1 cellular context compared by ENCODE assay signal in the genomic region with DNA sequence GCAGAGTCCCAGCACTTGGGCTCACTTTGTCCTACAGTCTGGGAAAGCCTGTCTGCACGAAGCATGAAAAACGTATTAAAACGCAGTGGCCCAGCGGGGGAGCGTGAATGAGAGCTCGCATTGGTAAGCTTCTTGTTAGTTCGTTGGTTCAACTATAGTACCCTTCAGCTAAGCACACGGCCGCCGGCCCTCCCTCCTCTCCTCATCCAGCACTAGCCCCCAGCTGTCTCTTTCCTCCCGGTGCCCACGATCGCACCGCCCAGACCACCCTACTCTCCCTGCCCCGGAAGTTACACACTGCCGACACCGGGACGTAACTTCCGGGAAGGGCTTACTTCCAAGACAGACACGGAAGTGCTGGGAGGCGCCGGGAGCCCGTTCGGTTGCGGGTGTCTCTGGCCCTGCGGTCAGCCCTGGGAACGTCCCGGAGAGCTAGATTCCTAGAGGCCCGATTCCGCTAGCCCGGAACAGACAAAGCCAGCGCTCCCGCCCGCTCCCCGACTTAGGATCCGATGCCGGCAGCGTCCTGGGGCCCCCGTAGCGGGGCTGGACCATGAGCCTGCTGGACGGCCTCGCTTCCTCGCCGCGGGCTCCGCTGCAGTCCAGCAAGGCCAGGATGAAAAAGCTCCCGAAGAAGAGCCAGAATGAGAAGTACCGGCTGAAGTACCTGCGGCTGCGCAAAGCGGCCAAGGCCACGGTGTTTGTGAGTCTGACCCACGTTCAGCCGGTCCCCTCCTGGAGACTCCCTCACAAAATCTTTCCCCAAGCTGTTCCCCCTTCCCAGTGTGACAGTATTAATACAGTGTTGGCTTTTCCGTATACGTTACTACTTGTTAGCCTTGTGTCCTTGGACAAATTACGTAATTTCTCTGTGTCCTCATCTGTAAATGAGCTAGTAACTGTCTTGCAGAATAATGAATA.
A peak's percentile ranks its signal among the peaks of the same experiment; 100 is the strongest.
TF ChIP-seq lines count a peak whose summit lies in the region.

A gene with protein sequence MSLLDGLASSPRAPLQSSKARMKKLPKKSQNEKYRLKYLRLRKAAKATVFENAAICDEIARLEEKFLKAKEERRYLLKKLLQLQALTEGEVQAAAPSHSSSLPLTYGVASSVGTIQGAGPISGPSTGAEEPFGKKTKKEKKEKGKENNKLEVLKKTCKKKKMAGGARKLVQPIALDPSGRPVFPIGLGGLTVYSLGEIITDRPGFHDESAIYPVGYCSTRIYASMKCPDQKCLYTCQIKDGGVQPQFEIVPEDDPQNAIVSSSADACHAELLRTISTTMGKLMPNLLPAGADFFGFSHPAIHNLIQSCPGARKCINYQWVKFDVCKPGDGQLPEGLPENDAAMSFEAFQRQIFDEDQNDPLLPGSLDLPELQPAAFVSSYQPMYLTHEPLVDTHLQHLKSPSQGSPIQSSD (plus strand): TSS at position 334 of the 921 bp plus-strand sequence. CDS start 220 bp downstream, at position 554.

TF ChIP-seq in HepG2, 621 proteins besides CTCF, POLR2A, EP300 and RAD21 (continued from another document and continues in another):
- TF ChIP-seq SAFB2 (CRISPR knock-in tag; IDR thresholded peaks at IDR 0.05; ENCODE audit: borderline replicate concordance, low read depth) = peak; percentile 79; the same call in 1 of the 2 replicates
- TF ChIP-seq ZNF280D (CRISPR knock-in tag; IDR thresholded peaks at IDR 0.05) = no peak
- no peak for TF ChIP-seq FOXJ3 (CRISPR knock-in tag; IDR thresholded peaks at IDR 0.05; ENCODE audit: borderline replicate concordance)
- TF ChIP-seq ZNF326 (CRISPR knock-in tag; IDR thresholded peaks at IDR 0.05; ENCODE audit: borderline replicate concordance) = no peak
- peak; percentile 53; the same call in 1 of the 2 replicates for TF ChIP-seq ZNF704 (CRISPR knock-in tag; IDR thresholded peaks at IDR 0.05; ENCODE audit: borderline replicate concordance)
- TF ChIP-seq RXRA (CRISPR knock-in tag; IDR thresholded peaks at IDR 0.05) = peak; percentile 41; the same call in 1 of the 2 replicates
- TF ChIP-seq PLRG1 (conservative IDR thresholded peaks at IDR 0.05) = no peak
- no peak for TF ChIP-seq CHCHD3 (CRISPR knock-in tag; IDR thresholded peaks at IDR 0.05)
- TF ChIP-seq SOX13 (IDR thresholded peaks at IDR 0.05) = no peak
- peak in 1 of 2 experiments; percentile 63; a peak in 2 of 4 replicates for TF ChIP-seq SOX13 (CRISPR knock-in tag; conservative IDR thresholded peaks at IDR 0.05 in 1 of 2, IDR thresholded peaks at IDR 0.05 in 1 of 2)
- peak; percentile 82; the same call in 1 of the 2 replicates for TF ChIP-seq ZNF292 (CRISPR knock-in tag; IDR thresholded peaks at IDR 0.05; ENCODE audit: borderline replicate concordance, low read depth)
- TF ChIP-seq JUN (CRISPR knock-in tag; IDR thresholded peaks at IDR 0.05) = no peak
- no peak; the same call in 1 of the 2 replicates for TF ChIP-seq ZNF142 (CRISPR knock-in tag; IDR thresholded peaks at IDR 0.05)
- TF ChIP-seq MZF1 (CRISPR knock-in tag; IDR thresholded peaks at IDR 0.05; ENCODE audit: borderline replicate concordance) = no peak
- TF ChIP-seq ELF3 (CRISPR knock-in tag; IDR thresholded peaks at IDR 0.05) = peak; percentile 92
- no peak for TF ChIP-seq TCF12 (IDR thresholded peaks at IDR 0.05)
- 0 out of 2 replicates have a peak, but pooled peaks have one; percentile 42 for TF ChIP-seq TCF12 (CRISPR knock-in tag; IDR thresholded peaks at IDR 0.05)
- TF ChIP-seq HNF4A (CRISPR knock-in tag; IDR thresholded peaks at IDR 0.05) = no peak
- TF ChIP-seq ZKSCAN8 (CRISPR knock-in tag; IDR thresholded peaks at IDR 0.05; ENCODE audit: borderline replicate concordance) = no peak
- TF ChIP-seq ZNF646 (CRISPR knock-in tag; IDR thresholded peaks at IDR 0.05) = no peak
- peak; percentile 91 for TF ChIP-seq SNAPC4 (CRISPR knock-in tag; IDR thresholded peaks at IDR 0.05)
